Comparison of ENCODE assay signal across 8 cellular contexts in genomic region chr19:13051581-13052165, GRCh38. TPM values are rescaled to one million over a fixed set of nuclear protein-coding genes. Genes with fewer than 3 reads are reported as not detected.
DNase-seq lines count a peak whose midpoint lies in the region; ATAC-seq and TF ChIP-seq lines count a peak whose summit lies in the region.

No MANE protein-coding gene starts in this region.

- H3K9ac ChIP-seq in NT2/D1 (ENCODE audit: insufficient read length, low read depth) = no peak overlapping the region

- TF ChIP-seq CTCF in cardiac muscle cell (IDR thresholded peaks at IDR 0.05; ENCODE audit: low read depth, low read length) (no peak), dorsolateral prefrontal cortex (IDR thresholded peaks at IDR 0.05 in 54 of 56, conservative IDR thresholded peaks at IDR 0.05 in 2 of 56; ENCODE audit: low read depth in 1 of 56, partially characterized antibody in 56 of 56) (peak in 7 of 56 donors; percentile 3 to 35 (median 21))

- intact Hi-C loops in Right ventricle myocardium inferior (cut with DNase I) (loop anchor here (2.0 kb wide), 1 partner anchor 15 kb away; no protein-coding TSS in a partner anchor), dorsolateral prefrontal cortex (cut with DNase I) (loop anchor here in 1 of 2 donors (2.0 kb wide), 1 partner anchor 15 kb away; no protein-coding TSS in a partner anchor)

- H3K4me3 ChIP-seq in cardiac muscle cell (no peak overlapping the region), NT2/D1 (ENCODE audit: insufficient read length, low read depth) (no peak overlapping the region), dorsolateral prefrontal cortex (peak overlapping the region in 53 of 59 donors; percentile 1 to 50 (median 31))

- H3K9me3 ChIP-seq in cardiac muscle cell (ENCODE audit: low read depth) (no peaks in the 10 kb centered on the region), NT2/D1 (ENCODE audit: insufficient read depth, low read length) (no peaks in the 10 kb centered on the region)

- ATAC-seq in Right ventricle myocardium inferior (no peak), HG03175 (IDR thresholded peaks at IDR 0.05; ENCODE audit: unreplicated experiment) (no peak)

- H3K36me3 ChIP-seq in cardiac muscle cell (no peaks in the 10 kb centered on the region), NT2/D1 (ENCODE audit: insufficient read depth, insufficient read length, low read length) (no peaks in the 10 kb centered on the region)

- peaks cover 30% of the 10 kb centered on the region for H3K4me1 ChIP-seq in cardiac muscle cell (ENCODE audit: low read depth)
- peaks cover 49% of the 10 kb centered on the region for H3K4me1 ChIP-seq in NT2/D1 (ENCODE audit: insufficient read depth, insufficient read length)

- H3K27ac ChIP-seq in cardiac muscle cell (no peak overlapping the region), dorsolateral prefrontal cortex (peak overlapping the region; percentile 43 to 100 (median 97))

- H3K27me3 ChIP-seq in cardiac muscle cell = peaks cover 96% of the 10 kb centered on the region
- H3K27me3 ChIP-seq in NT2/D1 (ENCODE audit: insufficient read depth, insufficient read length) = peaks cover 99% of the 10 kb centered on the region
- no peaks in the 10 kb centered on the region for H3K27me3 ChIP-seq in dorsolateral prefrontal cortex

- DNase-seq in cardiac muscle cell (ENCODE audit: low read depth in 1 of 2, low spot score in 1 of 2) = peak; percentile 67 to 87
- DNase-seq in Right ventricle myocardium inferior (ENCODE audit: missing footprints) = no peak
- DNase-seq in NT2/D1 (ENCODE audit: low read depth, low spot score) = peak; percentile 74
- peak in 2 of 10 donors; percentile 70 to 72 for DNase-seq in dorsolateral prefrontal cortex
- peak; percentile 78 for DNase-seq in myocyte (ENCODE audit: low read depth)
- DNase-seq in mesenteric fat pad (ENCODE audit: low spot score) = no peak
- no peak for DNase-seq in activated CD4-positive, CD25-positive, alpha-beta regulatory T cell (lab: John Stamatoyannopoulos, UW)

RNA-seq across cellular contexts. Expression of gene LYL1, which starts 51.0 kb away (rescaled TPM):
- 5.6 and 6.3 TPM in 2 replicates for total RNA-seq in cardiac muscle cell
- 4.3 and 4.6 TPM in 2 replicates for polyA plus RNA-seq in cardiac muscle cell
- 9.4 TPM for total RNA-seq in Right ventricle myocardium inferior
- 10 to 100 TPM in 2 of 120 experiments, 1 to 10 TPM in 118; 1.0 to 11.8 (median 4.5) TPM for total RNA-seq in dorsolateral prefrontal cortex
- not detected in 2 replicates for total RNA-seq in myocyte
- polyA plus RNA-seq in myocyte (2012) = 0.06 TPM
- 11.5 TPM for total RNA-seq in mesenteric fat pad

RNA-seq across cellular contexts. Expression of gene NFIX, which starts 56.4 kb away (rescaled TPM):
- total RNA-seq in cardiac muscle cell = 0.46 TPM in 1 of 2 replicates, not detected in the other
- 0.80 TPM in 1 of 2 replicates, not detected in the other for polyA plus RNA-seq in cardiac muscle cell
- total RNA-seq in Right ventricle myocardium inferior = 159 TPM
- 100 to 1,000 TPM; 219 to 402 (median 309) TPM for total RNA-seq in dorsolateral prefrontal cortex
- total RNA-seq in myocyte = 17.7 and 23.3 TPM in 2 replicates
- polyA plus RNA-seq in myocyte (2012) = 86.6 TPM
- total RNA-seq in mesenteric fat pad = 166 TPM

Comparison
In these comparisons a context has a peak if more than half of its experiments do, and no peak if none do; other contexts are left out.
1. DNase-seq: peak in cardiac muscle cell (2 of 2), NT2/D1 (single experiment) and myocyte (single experiment); none in Right ventricle myocardium inferior (single experiment), mesenteric fat pad (single experiment) and activated CD4-positive, CD25-positive, alpha-beta regulatory T cell (0 of 4).
2. RNA of gene NFIX, which starts 56.4 kb away (total RNA-seq): 219 to 402 TPM in dorsolateral prefrontal cortex, 166 TPM in mesenteric fat pad (single experiment), 159 TPM in Right ventricle myocardium inferior (single experiment) and 17.7 to 23.3 TPM in myocyte; 0.46 TPM in cardiac muscle cell; every median in the first group is over 10 times any median in the second.
3. H3K4me3 ChIP-seq: peak in dorsolateral prefrontal cortex (53 of 59); none in cardiac muscle cell (single experiment) and NT2/D1 (single experiment).